In the genomic region with DNA sequence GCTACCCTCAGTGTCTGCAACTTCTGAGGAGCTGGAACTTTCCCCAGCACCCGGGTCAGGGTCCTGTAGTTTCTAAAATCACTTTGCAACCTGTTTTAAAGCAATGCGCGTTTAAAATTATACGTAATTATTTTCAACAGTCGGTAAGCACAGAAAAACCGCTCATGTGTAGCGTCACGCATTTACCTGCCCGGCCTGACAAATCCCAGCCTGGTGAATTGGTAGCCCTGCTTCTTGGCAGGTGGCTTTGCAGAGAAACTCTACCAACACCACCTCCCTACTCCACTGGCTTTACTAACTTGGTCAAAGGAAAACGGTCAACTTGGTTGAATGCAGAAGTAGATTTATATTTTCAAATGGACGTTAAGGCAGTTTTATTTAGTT, we compare ENCODE assay signal across 8 cellular contexts. TPM values are rescaled to one million over a fixed set of nuclear protein-coding genes. Genes with fewer than 3 reads are reported as not detected.
A peak's percentile ranks its signal among the peaks of the same experiment; 100 is the strongest.
DNase-seq lines count a peak whose midpoint lies in the region; ATAC-seq and TF ChIP-seq lines count a peak whose summit lies in the region.

No MANE protein-coding gene starts in this region.

- H3K27ac ChIP-seq in neutrophil, result no peak overlapping the region

- DNase-seq in CD14-positive monocyte (ENCODE audit: low spot score), result no peak
- peak; percentile 8 to 43 for DNase-seq in NCI-H1930 (lab: John Stamatoyannopoulos, UW)
- DNase-seq in effector memory CD8-positive, alpha-beta T cell, result no peak
- no peak for DNase-seq in stimulated activated CD4-positive, alpha-beta T cell treated with anti-CD3 and anti-CD28 coated beads, Interleukin-4, amount 100 ng/mL, for 4 hours
- DNase-seq in activated CD4-positive, alpha-beta T cell treated with anti-CD3 and anti-CD28 coated beads, Interleukin-2, amount 50 U/mL, for 48 hours, result no peak
- no peak for DNase-seq in activated naive CD4-positive, alpha-beta T cell treated with anti-CD3 and anti-CD28 coated beads, Interleukin-2, amount 50 U/mL, for 72 hours (ENCODE audit: low spot score in 2 of 2)

- peaks cover 21% of the 10 kb centered on the region for H3K4me1 Mint-ChIP-seq in CD14-positive monocyte
- H3K4me1 Mint-ChIP-seq in effector memory CD8-positive, alpha-beta T cell (ENCODE audit: low read depth in 2 of 2), result peaks cover 4% of the 10 kb centered on the region in 2 donors

- peaks cover 5 to 12% of the 10 kb centered on the region in 2 experiments for H3K4me1 ChIP-seq in neutrophil (ENCODE audit: control insufficient read depth in 1 of 2, insufficient read depth in 1 of 2, low read depth in 1 of 2, low read length in 1 of 2)

- intact Hi-C loops in CD14-positive monocyte (cut with micrococcal nuclease), result no loop called here

- peak; percentile 5 for ATAC-seq in GM21360 (IDR thresholded peaks at IDR 0.05; ENCODE audit: unreplicated experiment)
- ATAC-seq in effector memory CD8-positive, alpha-beta T cell (replicated peaks), result no peak
- no peak for ATAC-seq in activated naive CD4-positive, alpha-beta T cell treated with anti-CD3 and anti-CD28 coated beads, Interleukin-2, amount 50 U/mL, for 72 hours

- H3K27ac Mint-ChIP-seq in CD14-positive monocyte, result peak overlapping the region in 6 of 7 donors; percentile 66 to 86 (median 81)
- peak overlapping the region in 1 of 2 donors; percentile 59 for H3K27ac Mint-ChIP-seq in effector memory CD8-positive, alpha-beta T cell
- H3K27ac Mint-ChIP-seq in activated naive CD4-positive, alpha-beta T cell treated with anti-CD3 and anti-CD28 coated beads, Interleukin-2, amount 50 U/mL, for 72 hours, result no peak overlapping the region

- H3K27me3 ChIP-seq in neutrophil, result peaks cover 7% of the 10 kb centered on the region

- peaks cover 0 to 2% (median 0%) of the 10 kb centered on the region in 3 donors for H3K27me3 Mint-ChIP-seq in CD14-positive monocyte (ENCODE audit: low read depth in 3 of 3)
- peaks cover 0 to 21% of the 10 kb centered on the region in 2 donors for H3K27me3 Mint-ChIP-seq in effector memory CD8-positive, alpha-beta T cell

- H3K36me3 ChIP-seq in neutrophil, result no peaks in the 10 kb centered on the region

- H3K4me3 Mint-ChIP-seq in CD14-positive monocyte, result peak overlapping the region; percentile 87 to 96
- H3K4me3 Mint-ChIP-seq in effector memory CD8-positive, alpha-beta T cell, result peak overlapping the region; percentile 74 to 75

- peaks cover 0 to 4% (median 2%) of the 10 kb centered on the region in 7 donors for H3K9me3 Mint-ChIP-seq in CD14-positive monocyte
- H3K9me3 Mint-ChIP-seq in effector memory CD8-positive, alpha-beta T cell, result peaks cover 0 to 2% of the 10 kb centered on the region in 2 donors
- H3K9me3 Mint-ChIP-seq in activated naive CD4-positive, alpha-beta T cell treated with anti-CD3 and anti-CD28 coated beads, Interleukin-2, amount 50 U/mL, for 72 hours, result no peaks in the 10 kb centered on the region

- peak overlapping the region; percentile 51 to 57 for H3K4me3 ChIP-seq in neutrophil (ENCODE audit: low read depth in 1 of 2, low read length in 1 of 2)

- H3K36me3 Mint-ChIP-seq in CD14-positive monocyte, result no peaks in the 10 kb centered on the region
- H3K36me3 Mint-ChIP-seq in effector memory CD8-positive, alpha-beta T cell (ENCODE audit: insufficient read depth), result no peaks in the 10 kb centered on the region
- no peaks in the 10 kb centered on the region for H3K36me3 Mint-ChIP-seq in activated naive CD4-positive, alpha-beta T cell treated with anti-CD3 and anti-CD28 coated beads, Interleukin-2, amount 50 U/mL, for 72 hours

- TF ChIP-seq CTCF in CD14-positive monocyte (IDR thresholded peaks at IDR 0.05) (no peak), neutrophil (IDR thresholded peaks at IDR 0.05) (no peak)

- no peaks in the 10 kb centered on the region for H3K9me3 ChIP-seq in neutrophil

RNA-seq across cellular contexts. Expression of a gene that starts 0.7 kb away (rescaled TPM):
- polyA plus RNA-seq in CD14-positive monocyte, result 1 to 10 TPM; 2.6 to 5.2 TPM
- total RNA-seq in activated naive CD4-positive, alpha-beta T cell treated with anti-CD3 and anti-CD28 coated beads, Interleukin-2, amount 50 U/mL, for 72 hours, result not detected

Comparison
In these comparisons a context has a peak if more than half of its experiments do, and no peak if none do; other contexts are left out.
1. DNase-seq: peak in NCI-H1930 (2 of 2); none in CD14-positive monocyte (single experiment), effector memory CD8-positive, alpha-beta T cell (0 of 3), stimulated activated CD4-positive, alpha-beta T cell treated with anti-CD3 and anti-CD28 coated beads, Interleukin-4, amount 100 ng/mL, for 4 hours (0 of 2), activated CD4-positive, alpha-beta T cell treated with anti-CD3 and anti-CD28 coated beads, Interleukin-2, amount 50 U/mL, for 48 hours (0 of 2) and activated naive CD4-positive, alpha-beta T cell treated with anti-CD3 and anti-CD28 coated beads, Interleukin-2, amount 50 U/mL, for 72 hours (0 of 2).
2. H3K27ac Mint-ChIP-seq: peak in CD14-positive monocyte (6 of 7); none in activated naive CD4-positive, alpha-beta T cell treated with anti-CD3 and anti-CD28 coated beads, Interleukin-2, amount 50 U/mL, for 72 hours (0 of 2).